In the genomic region with DNA sequence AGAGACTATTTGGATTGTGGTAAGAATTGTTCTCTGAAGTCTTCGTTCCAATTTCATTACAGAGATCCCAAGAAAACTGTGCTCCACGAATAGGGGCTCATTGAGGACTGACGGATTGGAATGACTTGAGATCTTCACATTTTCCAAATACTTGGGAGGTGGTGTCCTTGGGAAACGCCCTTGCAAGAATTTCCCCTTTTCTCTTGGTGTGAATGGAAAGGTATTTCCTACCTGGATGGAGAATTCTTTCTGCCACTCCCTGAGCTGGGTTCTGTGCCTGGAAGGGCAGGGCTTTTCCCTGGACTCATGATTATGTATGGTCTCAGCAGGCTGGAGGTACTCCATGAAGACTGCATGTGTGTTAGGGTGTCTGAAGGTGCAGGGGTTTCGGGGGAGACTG, we compare ENCODE assay signal across 24 cellular contexts.
"Had no signal": no experiment of that assay in that cellular context is flagged by ENCODE, and none has a peak within 500 bp of the region (broad histone marks: within the 10 kb centered on the region; RNA-seq: fewer than 3 reads in every experiment).

No MANE protein-coding gene starts in this region.

- DNase-seq: activated CD4-positive, alpha-beta memory T cell treated with anti-CD3 and anti-CD28 coated beads, Interleukin-2, amount 10 ng/mL, durations not matched to agents 7 days and 5 days; activated CD4-positive, alpha-beta T cell treated with anti-CD3 and anti-CD28 coated beads for 1 hour; activated CD4-positive, alpha-beta T cell treated with anti-CD3 and anti-CD28 coated beads, Interleukin-2, amount 10 ng/mL, durations not matched to agents 7 days and 5 days; activated CD8-positive, alpha-beta memory T cell treated with anti-CD3 and anti-CD28 coated beads, Interleukin-2, amount 50 U/mL, for 48 hours; activated gamma-delta T cell; activated naive CD4-positive, alpha-beta T cell treated with anti-CD3 and anti-CD28 coated beads, Interleukin-2, amount 50 U/mL, for 16 hours; activated T-cell treated with anti-CD3 and anti-CD28 coated beads, Interleukin-2, amount 50 U/mL, for 24 hours; effector CD8-positive, alpha-beta T cell; gastrocnemius medialis; glutamatergic neuron; kidney glomerular epithelial cell; natural killer cell; posterior cingulate gyrus; right lobe of liver; stimulated activated CD4-positive, alpha-beta T cell treated with anti-CD3 and anti-CD28 coated beads, Interleukin-12 subunit alpha, Interleukin-12 subunit beta, amount 100 ng/mL, for 4 hours; stimulated activated CD4-positive, alpha-beta T cell treated with anti-CD3 and anti-CD28 coated beads, Interleukin-4, amount 100 ng/mL, for 1 hour; stimulated activated naive CD8-positive, alpha-beta T cell treated with anti-CD3 and anti-CD28 coated beads, Interleukin-15, Interleukin-2, amounts not matched to agents 100 U/mL and 50 U/mL, for 24 hours; T-helper 2 cell; transverse colon had no signal

- H3K9me3 ChIP-seq: gastrocnemius medialis, right lobe of liver, testis, transverse colon had no signal

- H3K36me3 Mint-ChIP-seq: natural killer cell, neural progenitor cell had no signal

- H3K27ac ChIP-seq: gastrocnemius medialis, hepatocyte, neural progenitor cell, right lobe of liver, testis, transverse colon had no signal

- H3K4me3 Mint-ChIP-seq: activated CD4-positive, alpha-beta memory T cell treated with anti-CD3 and anti-CD28 coated beads, Interleukin-2, amount 10 ng/mL, durations not matched to agents 7 days and 5 days; activated CD4-positive, alpha-beta T cell treated with anti-CD3 and anti-CD28 coated beads, Interleukin-2, amount 10 ng/mL, durations not matched to agents 7 days and 5 days; activated T-cell treated with anti-CD3 and anti-CD28 coated beads, Interleukin-2, amount 50 U/mL, for 24 hours; central memory CD8-positive, alpha-beta T cell; natural killer cell; neural progenitor cell had no signal

- H3K4me2 ChIP-seq: hepatocyte, neural progenitor cell had no signal

- H3K27me3 ChIP-seq: gastrocnemius medialis, hepatocyte, neural progenitor cell, right lobe of liver, testis, transverse colon had no signal

- H3K79me2 ChIP-seq: hepatocyte had no signal

- H3K4me1 ChIP-seq: neural progenitor cell, testis had no signal

- H3K27ac Mint-ChIP-seq: activated CD4-positive, alpha-beta memory T cell treated with anti-CD3 and anti-CD28 coated beads, Interleukin-2, amount 10 ng/mL, durations not matched to agents 7 days and 5 days; activated CD4-positive, alpha-beta T cell treated with anti-CD3 and anti-CD28 coated beads, Interleukin-2, amount 10 ng/mL, durations not matched to agents 7 days and 5 days; activated T-cell treated with anti-CD3 and anti-CD28 coated beads, Interleukin-2, amount 50 U/mL, for 24 hours; natural killer cell; neural progenitor cell had no signal

- H3K36me3 ChIP-seq: gastrocnemius medialis, neural progenitor cell, right lobe of liver, transverse colon had no signal

- H2AFZ ChIP-seq: hepatocyte, neural progenitor cell had no signal

- H3K9me3 Mint-ChIP-seq: activated T-cell treated with anti-CD3 and anti-CD28 coated beads, Interleukin-2, amount 50 U/mL, for 24 hours; central memory CD8-positive, alpha-beta T cell; natural killer cell; neural progenitor cell had no signal

- H3K27me3 Mint-ChIP-seq: activated CD4-positive, alpha-beta memory T cell treated with anti-CD3 and anti-CD28 coated beads, Interleukin-2, amount 10 ng/mL, durations not matched to agents 7 days and 5 days; activated CD4-positive, alpha-beta T cell treated with anti-CD3 and anti-CD28 coated beads, Interleukin-2, amount 10 ng/mL, durations not matched to agents 7 days and 5 days; activated T-cell treated with anti-CD3 and anti-CD28 coated beads, Interleukin-2, amount 50 U/mL, for 24 hours; central memory CD8-positive, alpha-beta T cell had no signal

- H3K4me3 ChIP-seq: gastrocnemius medialis, hepatocyte, neural progenitor cell, right lobe of liver, skin epidermis, testis, transverse colon had no signal

- H3K4me1 Mint-ChIP-seq: neural progenitor cell had no signal

- H3K9ac ChIP-seq: neural progenitor cell had no signal
